ENCODE assay signal across 18 cellular contexts in genomic region chr2:240131296-240131695, GRCh38. TPM values are rescaled to one million over a fixed set of nuclear protein-coding genes. Genes with fewer than 3 reads are reported as not detected.
"Had no signal": no experiment of that assay in that cellular context is flagged by ENCODE, and none has a peak within 500 bp of the region (broad histone marks: within the 10 kb centered on the region; RNA-seq: fewer than 3 reads in every experiment).

No MANE protein-coding gene starts in this region.

- DNase-seq: activated CD4-positive, alpha-beta T cell treated with anti-CD3 and anti-CD28 coated beads for 4 hours; activated T-cell treated with anti-CD3 and anti-CD28 coated beads, Interleukin-2, amount 50 U/mL, for 4 hours; caudate nucleus; cortex of kidney; effector memory CD4-positive, alpha-beta T cell; gastrocnemius medialis; heart right ventricle; islet precursor cell; midbrain; SK-N-SH; stimulated activated naive B cell treated with anti-CD40 and anti-IgM and Interleukin-4, amounts not matched to agents 10 μg/mL and 1 μg/mL and 100 μg/mL, for 72 hours; T-helper 1 cell had no signal

- H3K27ac ChIP-seq: heart right ventricle, neutrophil, right atrium auricular region, VCaP had no signal

- ATAC-seq: activated T-cell treated with anti-CD3 and anti-CD28 coated beads, Interleukin-2, amount 50 U/mL, for 4 hours; gastrocnemius medialis; heart right ventricle; stimulated activated naive B cell treated with anti-CD40 and anti-IgM and Interleukin-4, amounts not matched to agents 10 μg/mL and 1 μg/mL and 100 μg/mL, for 72 hours had no signal

- H3K9me3 ChIP-seq: gastrocnemius medialis, heart right ventricle, neutrophil, right atrium auricular region, SK-N-SH had no signal

- H3K4me3 Mint-ChIP-seq: activated T-cell treated with anti-CD3 and anti-CD28 coated beads, Interleukin-2, amount 50 U/mL, for 4 hours; stimulated activated naive B cell treated with anti-CD40 and anti-IgM and Interleukin-4, amounts not matched to agents 10 μg/mL and 1 μg/mL and 100 μg/mL, for 72 hours had no signal

- H3K27me3 ChIP-seq: gastrocnemius medialis, heart right ventricle, right atrium auricular region had no signal

- H3K27ac Mint-ChIP-seq: stimulated activated naive B cell treated with anti-CD40 and anti-IgM and Interleukin-4, amounts not matched to agents 10 μg/mL and 1 μg/mL and 100 μg/mL, for 72 hours had no signal

- H3K9me3 Mint-ChIP-seq: activated T-cell treated with anti-CD3 and anti-CD28 coated beads, Interleukin-2, amount 50 U/mL, for 4 hours; stimulated activated naive B cell treated with anti-CD40 and anti-IgM and Interleukin-4, amounts not matched to agents 10 μg/mL and 1 μg/mL and 100 μg/mL, for 72 hours had no signal

- H3K4me3 ChIP-seq: gastrocnemius medialis, heart right ventricle, right atrium auricular region, smooth muscle cell had no signal

- H3K27me3 Mint-ChIP-seq: stimulated activated naive B cell treated with anti-CD40 and anti-IgM and Interleukin-4, amounts not matched to agents 10 μg/mL and 1 μg/mL and 100 μg/mL, for 72 hours had no signal

RNA-seq across cellular contexts. Expression of gene OTOS, which starts 9.2 kb away (rescaled TPM):
- total RNA-seq: activated T-cell treated with anti-CD3 and anti-CD28 coated beads, Interleukin-2, amount 50 U/mL, for 4 hours; gastrocnemius medialis; heart right ventricle; liver; right atrium auricular region; smooth muscle cell; urinary bladder had no signal
